Comparison of ENCODE assay signal across 11 cellular contexts in genomic region chr10:77457266-77457665, GRCh38.
DNase-seq lines count a peak whose midpoint lies in the region; ATAC-seq, FAIRE-seq and TF ChIP-seq lines count a peak whose summit lies in the region.
"Had no signal": no experiment of that assay in that cellular context is flagged by ENCODE, and none has a peak within 500 bp of the region (broad histone marks: within the 10 kb centered on the region; RNA-seq: fewer than 3 reads in every experiment).

No MANE protein-coding gene starts in this region.

- H3K36me3 ChIP-seq in H7 (replicated peaks; ENCODE audit: control insufficient read depth, insufficient read depth, low read length): no peaks in the 10 kb centered on the region
- H3K36me3 ChIP-seq in H1 (ENCODE audit: control insufficient read depth in 2 of 4, insufficient read depth in 4 of 4, low read length in 3 of 4): no peaks in the 10 kb centered on the region
- H3K36me3 ChIP-seq in sigmoid colon: no peaks in the 10 kb centered on the region
- H3K36me3 ChIP-seq: BE2C, HAP-1 had no signal

- H3K14ac ChIP-seq in H1 (ENCODE audit: insufficient read length): no peak overlapping the region

- no peak overlapping the region for H2BK12ac ChIP-seq in H1 (ENCODE audit: low read depth, low read length)

- H3K4ac ChIP-seq in H1 (replicated peaks; ENCODE audit: insufficient read length, low read depth, low read length): no peak overlapping the region

- no peak for FAIRE-seq in H1 (lab: Jason Lieb, UNC)
- FAIRE-seq: A549 had no signal

- H2AK5ac ChIP-seq in H1 (ENCODE audit: low read depth, low read length): no peak overlapping the region

- H3K27me3 ChIP-seq in H7 (ENCODE audit: control insufficient read depth, insufficient read depth, low read length) (no peaks in the 10 kb centered on the region; the same call in 1 of the 2 replicates), H1 (replicated peaks in 1 of 4; ENCODE audit: control insufficient read depth in 3 of 4, extremely low read depth in 1 of 4, insufficient read depth in 3 of 4, low read length in 3 of 4) (peaks cover 0 to 1% (median 0%) of the 10 kb centered on the region in 4 experiments; a peak in 1 of 7 replicates), sigmoid colon (no peaks in the 10 kb centered on the region)
- H3K27me3 ChIP-seq: BE2C had no signal

- TF ChIP-seq RAD21 in H1 (IDR thresholded peaks at IDR 0.05 in 1 of 2, conservative IDR thresholded peaks at IDR 0.05 in 1 of 2; ENCODE audit: low read depth in 2 of 2, low read length in 2 of 2): no peak

- H3K9ac ChIP-seq in H1 (replicated peaks in 1 of 4; ENCODE audit: extremely low read depth in 1 of 4, low read depth in 3 of 4, low read length in 3 of 4): no peak overlapping the region

- intact Hi-C loops in sigmoid colon (cut with DNase I): loop anchor here (2.0 kb wide), 1 partner anchor 18 kb away; no protein-coding TSS in a partner anchor

- TF ChIP-seq CTCF in H1 (IDR thresholded peaks at IDR 0.05; ENCODE audit: control extremely low read depth in 1 of 3, insufficient read depth in 1 of 3, low read depth in 1 of 3, low read length in 3 of 3): no peak
- TF ChIP-seq CTCF in sigmoid colon (IDR thresholded peaks at IDR 0.05): no peak

- ATAC-seq in HG03469 (IDR thresholded peaks at IDR 0.05; ENCODE audit: unreplicated experiment) (no peak), HG02588 (IDR thresholded peaks at IDR 0.05; ENCODE audit: unreplicated experiment) (no peak), SK-N-SH treated with all-trans-retinoic acid at 6 μM for 48 hours (no peak)
- ATAC-seq: CD8-positive, alpha-beta T cell had no signal

- H4K91ac ChIP-seq in H1 (replicated peaks; ENCODE audit: insufficient read length, low read length): no peak overlapping the region

- H3K23ac ChIP-seq in H1 (ENCODE audit: insufficient read length): no peak overlapping the region

- H3K79me1 ChIP-seq in H1 (ENCODE audit: low read depth, low read length): peaks cover 4% of the 10 kb centered on the region; the same call in 1 of the 2 replicates

- H3K4me3 ChIP-seq in H7 (ENCODE audit: insufficient read depth, low read depth, low read length): no peak overlapping the region
- no peak overlapping the region for H3K4me3 ChIP-seq in H1 (ENCODE audit: extremely low read depth in 1 of 4, insufficient read depth in 2 of 4, low read depth in 3 of 4, low read length in 4 of 4)
- H3K4me3 ChIP-seq in sigmoid colon: no peak overlapping the region
- H3K4me3 ChIP-seq: A549, HAP-1 had no signal

- CTCF ChIA-PET in H1 (lab: Charles Lee; ENCODE audit: partially characterized antibody): interaction anchor here (0.9 to 3.1 kb wide), 7 partner anchors 10 to 206 kb away, joined by 3 to 12 read pairs (median 4); no protein-coding TSS in a partner anchor

- TF ChIP-seq POLR2A in H1 (IDR thresholded peaks at IDR 0.05; ENCODE audit: control extremely low read depth in 1 of 2, low read depth in 2 of 2, low read length in 2 of 2): no peak
- no peak for TF ChIP-seq POLR2A in sigmoid colon (IDR thresholded peaks at IDR 0.05)

- H2BK20ac ChIP-seq in H1 (ENCODE audit: low read length): no peak overlapping the region

- H2BK15ac ChIP-seq in H1 (ENCODE audit: low read length): no peak overlapping the region

- H3K23me2 ChIP-seq in H1 (ENCODE audit: low read depth, low read length): peaks cover 3% of the 10 kb centered on the region; the same call in 1 of the 2 replicates

- H3K27ac ChIP-seq in H1 (ENCODE audit: low read depth, low read length) (no peak overlapping the region), sigmoid colon (peak overlapping the region in 3 of 4 donors; percentile 2 to 67 (median 41))
- H3K27ac ChIP-seq: A549 had no signal

- H3K56ac ChIP-seq in H1 (replicated peaks; ENCODE audit: insufficient read length, low read depth, low read length): no peak overlapping the region

- H3K4me1 ChIP-seq in H1 (replicated peaks in 1 of 4; ENCODE audit: control insufficient read depth in 3 of 4, insufficient read depth in 4 of 4, low read length in 3 of 4) (peaks cover 0 to 4% (median 1%) of the 10 kb centered on the region in 4 experiments; a peak in 3 of 7 replicates), sigmoid colon (peaks cover 0 to 34% (median 26%) of the 10 kb centered on the region in 4 donors)
- H3K4me1 ChIP-seq: HAP-1 had no signal

- H3K18ac ChIP-seq in H1 (ENCODE audit: extremely low read depth, low read length): no peak overlapping the region

- no peaks in the 10 kb centered on the region for H3K79me2 ChIP-seq in H1 (ENCODE audit: control insufficient read depth in 1 of 2, insufficient read depth in 2 of 2, low read length in 2 of 2)

- no peak overlapping the region for H4K5ac ChIP-seq in H1 (ENCODE audit: insufficient read length, low read depth, low read length)

- no peaks in the 10 kb centered on the region for H3K9me3 ChIP-seq in H1 (ENCODE audit: insufficient read depth in 2 of 2, low read depth in 1 of 2, low read length in 1 of 2)
- no peaks in the 10 kb centered on the region for H3K9me3 ChIP-seq in sigmoid colon
- H3K9me3 ChIP-seq: A549, BE2C, HAP-1 had no signal

- no peak for TF ChIP-seq EP300 in H1 (IDR thresholded peaks at IDR 0.05; ENCODE audit: borderline replicate concordance in 1 of 2, low read depth in 2 of 2, low read length in 2 of 2)
- no peak for TF ChIP-seq EP300 in sigmoid colon (IDR thresholded peaks at IDR 0.05)

- H3K4me2 ChIP-seq in H1 (ENCODE audit: insufficient read depth in 1 of 2, low read depth in 2 of 2, low read length in 2 of 2): no peak overlapping the region
- H3K4me2 ChIP-seq: A549 had no signal

- no peak overlapping the region for H2BK120ac ChIP-seq in H1 (replicated peaks; ENCODE audit: low read depth, low read length)

- H2BK5ac ChIP-seq in H1 (ENCODE audit: low read depth, low read length): no peak overlapping the region

- POLR2A ChIA-PET in H1 (lab: Charles Lee; ENCODE audit: partially characterized antibody): no interaction called here

- H4K8ac ChIP-seq in H1 (ENCODE audit: extremely low read depth, insufficient read depth, low read length): no peak overlapping the region

- DNase-seq in H7 (peak; percentile 46), NCI-H510A (lab: John Stamatoyannopoulos, UW) (peak; percentile 65), H1 (ENCODE audit: low read depth in 1 of 2, low spot score in 2 of 2) (no peak), sigmoid colon (no peak)
- DNase-seq: BE2C; CD8-positive, alpha-beta T cell had no signal

- no peaks in the 10 kb centered on the region for H4K20me1 ChIP-seq in H1 (replicated peaks in 1 of 2; ENCODE audit: control insufficient read depth in 1 of 2, insufficient read depth in 2 of 2, low read length in 2 of 2)

- no peak overlapping the region for H2AFZ ChIP-seq in H1 (ENCODE audit: low read length)

- WGBS in H1 (ENCODE audit: extremely low coverage in 1 of 2, insufficient coverage in 1 of 2, insufficient read length in 1 of 2, insufficient replicate concordance in 2 of 2, low coverage in 1 of 2, low lambda C conversion rate in 2 of 2, missing lambda C conversion rate in 1 of 2), 2 experiments: 79% methylated on average over 1 of the region's 1 CpG; no CpG with 5 or more reads in 1 of the 2 experiments
- WGBS in sigmoid colon, 2 donors: 90% methylated on average over 1 of the region's 1 CpG

TF ChIP-seq in H1, 55 proteins besides CTCF, POLR2A, EP300 and RAD21:
- TF ChIP-seq CHD1 (IDR thresholded peaks at IDR 0.05; ENCODE audit: low read depth, low read length) (no peak), TCF12 (IDR thresholded peaks at IDR 0.05; ENCODE audit: low read depth, low read length) (0 out of 2 replicates have a peak, but pooled peaks have one; percentile 19)

TF ChIP-seq in SK-N-SH treated with all-trans-retinoic acid at 6 μM for 48 hours, 23 proteins besides CTCF, POLR2A, EP300 and RAD21:
- TF ChIP-seq GLIS3 (CRISPR knock-in tag; IDR thresholded peaks at IDR 0.05): no peak
- TF ChIP-seq ZFP30 (CRISPR knock-in tag; IDR thresholded peaks at IDR 0.05): no peak
TF ChIP-seq in SK-N-SH treated with all-trans-retinoic acid at 6 μM for 48 hours: peak in this region for 0.

Comparison
In these comparisons a context has a peak if more than half of its experiments do, and no peak if none do; other contexts are left out.
1. DNase-seq: peak in H7 (single experiment) and NCI-H510A (single experiment); none in H1 (0 of 2) and sigmoid colon (single experiment).